Comparison of ENCODE assay signal across 8 cellular contexts in genomic region chr10:58152698-58153263, GRCh38.
A peak's percentile ranks its signal among the peaks of the same experiment; 100 is the strongest.
DNase-seq lines count a peak whose midpoint lies in the region; ATAC-seq and TF ChIP-seq lines count a peak whose summit lies in the region.

No MANE protein-coding gene starts in this region.

- H3K9me3 ChIP-seq in Peyer's patch (no peaks in the 10 kb centered on the region), ascending aorta (no peaks in the 10 kb centered on the region), iPS DF 6.9 (ENCODE audit: control insufficient read depth, insufficient read depth, low read length) (no peaks in the 10 kb centered on the region)

- CTCF ChIA-PET in AG04449 (lab: Yijun Ruan, JAX): interaction anchor here (0.8 to 1.8 kb wide), 14 partner anchors 10 to 815 kb away, joined by 3 to 11 read pairs (median 4); no protein-coding TSS in a partner anchor

- intact Hi-C loops in ascending aorta (cut with DNase I): no loop called here

- no peaks in the 10 kb centered on the region for H3K4me1 ChIP-seq in Peyer's patch
- H3K4me1 ChIP-seq in ascending aorta: no peaks in the 10 kb centered on the region
- no peaks in the 10 kb centered on the region for H3K4me1 ChIP-seq in iPS DF 6.9 (ENCODE audit: control insufficient read depth, insufficient read depth, low read length)

- TF ChIP-seq CTCF in AG04449 (IDR thresholded peaks at IDR 0.05; ENCODE audit: insufficient read depth, low read length, missing control alignments) (peak; percentile 49), GM12873 (IDR thresholded peaks at IDR 0.05; ENCODE audit: insufficient read depth, low read depth, low read length, missing control alignments) (peak; percentile 65), HL-60 (IDR thresholded peaks at IDR 0.05; ENCODE audit: insufficient read depth, low read length) (peak; percentile 34), Peyer's patch (IDR thresholded peaks at IDR 0.05) (peak in 4 of 6 experiments; percentile 34 to 66 (median 60)), ascending aorta (IDR thresholded peaks at IDR 0.05) (peak in 2 of 3 experiments; percentile 29 to 49)

- no peak for DNase-seq in AG04449 (ENCODE audit: low read depth, low spot score)
- DNase-seq in HL-60 (ENCODE audit: low read depth in 1 of 2, low spot score in 1 of 2): peak in 1 of 2 experiments; percentile 25
- peak in 2 of 3 donors; percentile 55 to 69 for DNase-seq in Peyer's patch
- DNase-seq in ascending aorta (ENCODE audit: low spot score in 2 of 2): no peak
- peak; percentile 55 for DNase-seq in iPS DF 6.9 (ENCODE audit: low read depth, low spot score)
- peak; percentile 31 for DNase-seq in stimulated activated CD4-positive, alpha-beta T cell treated with anti-CD3 and anti-CD28 coated beads, Interleukin-1b, Interleukin-23, amount 100 ng/mL, for 48 hours

- no CpG with 5 or more reads among the region's 7 CpGs for WGBS in iPS DF 6.9 (ENCODE audit: insufficient coverage, insufficient read length)

- no peak for ATAC-seq in GM19452 (IDR thresholded peaks at IDR 0.05; ENCODE audit: unreplicated experiment)

- H3K27ac ChIP-seq in HL-60 (replicated peaks) (no peak overlapping the region), Peyer's patch (no peak overlapping the region), ascending aorta (no peak overlapping the region), iPS DF 6.9 (ENCODE audit: low read length) (no peak overlapping the region)

- H3K36me3 ChIP-seq in Peyer's patch (no peaks in the 10 kb centered on the region), ascending aorta (no peaks in the 10 kb centered on the region), iPS DF 6.9 (ENCODE audit: control insufficient read depth, insufficient read depth, low read length) (no peaks in the 10 kb centered on the region)

- TF ChIP-seq POLR2A in Peyer's patch (IDR thresholded peaks at IDR 0.05): no peak

- H3K4me3 ChIP-seq in AG04449 (ENCODE audit: low read depth, low read length) (no peak overlapping the region), HL-60 (replicated peaks; ENCODE audit: insufficient read depth, low read length) (no peak overlapping the region), Peyer's patch (no peak overlapping the region), ascending aorta (no peak overlapping the region), iPS DF 6.9 (ENCODE audit: low read length) (no peak overlapping the region)

- POLR2A ChIA-PET in AG04449 (lab: Yijun Ruan, JAX): no interaction called here

- H3K27me3 ChIP-seq in HL-60 (ENCODE audit: insufficient read depth, poor library complexity, severe bottlenecking): no peaks in the 10 kb centered on the region
- no peaks in the 10 kb centered on the region for H3K27me3 ChIP-seq in Peyer's patch
- H3K27me3 ChIP-seq in ascending aorta: no peaks in the 10 kb centered on the region
- H3K27me3 ChIP-seq in iPS DF 6.9 (ENCODE audit: control insufficient read depth, insufficient read depth, low read length): no peaks in the 10 kb centered on the region

Comparison
In these comparisons a context has a peak if more than half of its experiments do, and no peak if none do; other contexts are left out.
1. DNase-seq: peak in Peyer's patch (2 of 3), iPS DF 6.9 (single experiment) and stimulated activated CD4-positive, alpha-beta T cell treated with anti-CD3 and anti-CD28 coated beads, Interleukin-1b, Interleukin-23, amount 100 ng/mL, for 48 hours (single experiment); none in AG04449 (single experiment) and ascending aorta (0 of 2).
2. Peak in every context shown above with its lines, with median percentiles within 50 percentile points of each other: CTCF ChIP-seq.